ENCODE assay signal across 16 cellular contexts in the genomic region with DNA sequence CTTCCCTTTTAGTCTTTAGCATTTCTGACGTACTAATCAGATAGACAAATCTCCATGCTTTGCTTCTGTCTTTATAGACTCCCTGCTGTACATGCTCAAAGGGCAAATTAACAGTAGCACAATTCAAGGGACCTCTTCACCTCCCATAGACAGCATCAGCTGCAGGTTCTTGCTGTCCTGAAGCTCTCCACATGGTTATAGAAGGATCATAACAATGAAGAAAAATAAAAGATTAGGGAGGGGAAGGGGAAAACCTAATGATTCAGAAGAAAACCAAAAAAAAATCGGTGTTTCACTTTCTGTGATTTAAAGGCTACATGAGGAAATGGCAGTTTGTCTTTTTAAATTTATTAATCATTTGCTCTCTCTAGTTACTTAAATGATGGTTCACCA.
A peak's percentile ranks its signal among the peaks of the same experiment; 100 is the strongest.
DNase-seq lines count a peak whose midpoint lies in the region; ATAC-seq and TF ChIP-seq lines count a peak whose summit lies in the region.
"Had no signal": no experiment of that assay in that cellular context is flagged by ENCODE, and none has a peak within 500 bp of the region (broad histone marks: within the 10 kb centered on the region; RNA-seq: fewer than 3 reads in every experiment).

No MANE protein-coding gene starts in this region.

- no peaks in the 10 kb centered on the region for H3K27me3 ChIP-seq in tibial artery
- H3K27me3 ChIP-seq: gastroesophageal sphincter had no signal

- intact Hi-C loops in Right ventricle myocardium superior (cut with DNase I) (no loop called here), tibial artery (cut with DNase I; ENCODE audit: low total_unique reads) (no loop called here)

- peaks cover 25% of the 10 kb centered on the region for H3K4me1 Mint-ChIP-seq in stimulated activated naive CD8-positive, alpha-beta T cell treated with anti-CD3 and anti-CD28 coated beads, Interleukin-15, amount 100 ng/mL, for 72 hours
- peaks cover 10% of the 10 kb centered on the region for H3K4me1 Mint-ChIP-seq in T-helper 17 cell
- H3K4me1 Mint-ChIP-seq: activated naive CD4-positive, alpha-beta T cell treated with anti-CD3 and anti-CD28 coated beads, Interleukin-2, amount 50 U/mL, for 24 hours; mesothelial cell of epicardium had no signal

- no peak for DNase-seq in stimulated activated naive CD8-positive, alpha-beta T cell treated with anti-CD3 and anti-CD28 coated beads, Interleukin-15, amount 100 ng/mL, for 72 hours
- DNase-seq in stimulated activated naive CD8-positive, alpha-beta T cell treated with anti-CD3 and anti-CD28 coated beads, Interleukin-15, Interleukin-2, amounts not matched to agents 100 U/mL and 50 U/mL, for 24 hours = no peak
- DNase-seq in NCI-H69 (lab: John Stamatoyannopoulos, UW) (peak; percentile 94), NCI-H345 (lab: John Stamatoyannopoulos, UW) (no peak), Right ventricle myocardium superior (no peak), T-helper 17 cell (no peak), tibial artery (no peak)
- DNase-seq: COR-L47, MM.1S, NCI-H2171 treated with DMSO at 0.1 percent for 48 hours, SK-N-SH had no signal

- no peaks in the 10 kb centered on the region for H3K27me3 Mint-ChIP-seq in stimulated activated naive CD8-positive, alpha-beta T cell treated with anti-CD3 and anti-CD28 coated beads, Interleukin-15, amount 100 ng/mL, for 72 hours
- no peaks in the 10 kb centered on the region for H3K27me3 Mint-ChIP-seq in T-helper 17 cell

- H3K9me3 Mint-ChIP-seq in stimulated activated naive CD8-positive, alpha-beta T cell treated with anti-CD3 and anti-CD28 coated beads, Interleukin-15, amount 100 ng/mL, for 72 hours = no peaks in the 10 kb centered on the region
- H3K9me3 Mint-ChIP-seq: activated naive CD4-positive, alpha-beta T cell treated with anti-CD3 and anti-CD28 coated beads, Interleukin-2, amount 50 U/mL, for 24 hours; mesothelial cell of epicardium had no signal

- H3K9me3 ChIP-seq in T-helper 17 cell (ENCODE audit: control insufficient read depth, low read length, poor library complexity, severe bottlenecking) (no peaks in the 10 kb centered on the region), tibial artery (no peaks in the 10 kb centered on the region)
- H3K9me3 ChIP-seq: gastroesophageal sphincter, SK-N-SH had no signal

- TF ChIP-seq CTCF in tibial artery (IDR thresholded peaks at IDR 0.05) = no peak

- H3K36me3 ChIP-seq in tibial artery = no peaks in the 10 kb centered on the region
- H3K36me3 ChIP-seq: gastroesophageal sphincter had no signal

- peak overlapping the region in 1 of 2 donors; percentile 3 for H3K4me3 Mint-ChIP-seq in stimulated activated naive CD8-positive, alpha-beta T cell treated with anti-CD3 and anti-CD28 coated beads, Interleukin-15, amount 100 ng/mL, for 72 hours
- no peak overlapping the region for H3K4me3 Mint-ChIP-seq in T-helper 17 cell
- H3K4me3 Mint-ChIP-seq: activated naive CD4-positive, alpha-beta T cell treated with anti-CD3 and anti-CD28 coated beads, Interleukin-2, amount 50 U/mL, for 24 hours; mesothelial cell of epicardium had no signal

- H3K27ac Mint-ChIP-seq in stimulated activated naive CD8-positive, alpha-beta T cell treated with anti-CD3 and anti-CD28 coated beads, Interleukin-15, amount 100 ng/mL, for 72 hours = no peak overlapping the region
- no peak overlapping the region for H3K27ac Mint-ChIP-seq in T-helper 17 cell
- H3K27ac Mint-ChIP-seq: activated naive CD4-positive, alpha-beta T cell treated with anti-CD3 and anti-CD28 coated beads, Interleukin-2, amount 50 U/mL, for 24 hours; mesothelial cell of epicardium had no signal

- no peak overlapping the region for H3K4me3 ChIP-seq in tibial artery
- H3K4me3 ChIP-seq: gastroesophageal sphincter had no signal

- no peaks in the 10 kb centered on the region for H3K36me3 Mint-ChIP-seq in T-helper 17 cell (ENCODE audit: low read depth)
- H3K36me3 Mint-ChIP-seq: activated naive CD4-positive, alpha-beta T cell treated with anti-CD3 and anti-CD28 coated beads, Interleukin-2, amount 50 U/mL, for 24 hours; mesothelial cell of epicardium had no signal

- no peak overlapping the region for H3K27ac ChIP-seq in tibial artery
- H3K27ac ChIP-seq: gastroesophageal sphincter, VCaP had no signal

- no peaks in the 10 kb centered on the region for H3K4me1 ChIP-seq in tibial artery
- H3K4me1 ChIP-seq: gastroesophageal sphincter had no signal

- peak; percentile 40 for ATAC-seq in stimulated activated naive CD8-positive, alpha-beta T cell treated with anti-CD3 and anti-CD28 coated beads, Interleukin-15, amount 100 ng/mL, for 72 hours
- ATAC-seq in stimulated activated naive CD8-positive, alpha-beta T cell treated with anti-CD3 and anti-CD28 coated beads, Interleukin-15, Interleukin-2, amounts not matched to agents 100 U/mL and 50 U/mL, for 24 hours = no peak
- ATAC-seq in HG02870 (IDR thresholded peaks at IDR 0.05; ENCODE audit: unreplicated experiment) (peak; percentile 62), Right ventricle myocardium superior (ENCODE audit: poor library complexity) (no peak), T-helper 17 cell (no peak)
- ATAC-seq: gastroesophageal sphincter had no signal

Comparison
In these comparisons a context has a peak if more than half of its experiments do, and no peak if none do; other contexts are left out.
1. ATAC-seq: peak in stimulated activated naive CD8-positive, alpha-beta T cell treated with anti-CD3 and anti-CD28 coated beads, Interleukin-15, amount 100 ng/mL, for 72 hours (single experiment) and HG02870 (single experiment); none in stimulated activated naive CD8-positive, alpha-beta T cell treated with anti-CD3 and anti-CD28 coated beads, Interleukin-15, Interleukin-2, amounts not matched to agents 100 U/mL and 50 U/mL, for 24 hours (single experiment), Right ventricle myocardium superior (single experiment) and T-helper 17 cell (single experiment).